In the genomic region with DNA sequence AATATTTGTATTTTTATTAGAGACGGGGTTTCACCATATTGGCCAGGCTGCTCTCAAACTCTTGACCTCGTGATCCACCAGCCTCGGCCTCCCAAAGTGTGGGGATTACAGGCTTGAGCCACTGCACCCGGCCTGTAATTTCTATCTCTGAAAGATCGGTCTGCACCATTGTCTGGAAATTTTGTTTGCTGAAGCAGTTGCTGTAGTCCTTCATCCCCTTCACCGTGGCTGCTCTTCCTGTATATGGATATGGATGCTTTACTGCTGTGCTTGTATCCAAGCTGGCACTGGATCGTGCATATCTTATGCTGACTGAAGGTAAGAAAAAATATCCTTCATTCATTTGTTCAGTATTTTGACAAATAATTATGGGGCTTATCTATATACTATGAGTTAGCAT, we compare ENCODE assay signal across 24 cellular contexts.
DNase-seq lines count a peak whose midpoint lies in the region; ATAC-seq and TF ChIP-seq lines count a peak whose summit lies in the region.
"Had no signal": no experiment of that assay in that cellular context is flagged by ENCODE, and none has a peak within 500 bp of the region (broad histone marks: within the 10 kb centered on the region; RNA-seq: fewer than 3 reads in every experiment).

No MANE protein-coding gene starts in this region.

- H3K27ac ChIP-seq in right atrium auricular region: no peak overlapping the region
- H3K27ac ChIP-seq: 22Rv1, A549, BLaER1 had no signal

- intact Hi-C loops in Right ventricle myocardium superior (cut with DNase I): no loop called here

- H3K27me3 ChIP-seq in right atrium auricular region (no peaks in the 10 kb centered on the region), MG63 (no peaks in the 10 kb centered on the region)
- H3K27me3 ChIP-seq: BLaER1 had no signal

- no peaks in the 10 kb centered on the region for H3K4me1 ChIP-seq in right atrium auricular region
- H3K4me1 ChIP-seq: A549, BLaER1 had no signal

- TF ChIP-seq CTCF in right atrium auricular region (IDR thresholded peaks at IDR 0.05): no peak

- ATAC-seq in Right ventricle myocardium superior (ENCODE audit: poor library complexity) (no peak), esophagus mucosa (no peak)
- ATAC-seq: A549, GM12878 had no signal

- H3K36me3 ChIP-seq in right atrium auricular region (no peaks in the 10 kb centered on the region), MG63 (no peaks in the 10 kb centered on the region)
- H3K36me3 ChIP-seq: BLaER1 had no signal

- no peak overlapping the region for H3K4me3 ChIP-seq in right atrium auricular region
- H3K4me3 ChIP-seq in MG63: no peak overlapping the region
- H3K4me3 ChIP-seq: A549, BLaER1, GM12878 had no signal

- peaks cover 0 to 10% of the 10 kb centered on the region in 2 donors for H3K9me3 ChIP-seq in right atrium auricular region
- no peaks in the 10 kb centered on the region for H3K9me3 ChIP-seq in MG63
- H3K9me3 ChIP-seq: A549, BLaER1 had no signal

- peak; percentile 24 for DNase-seq in Right ventricle myocardium superior
- no peak for DNase-seq in right atrium auricular region (ENCODE audit: low spot score)
- peak; percentile 3 for DNase-seq in NCI-H69 (lab: John Stamatoyannopoulos, UW)
- peak; percentile 48 for DNase-seq in SK-N-DZ (ENCODE audit: low spot score)
- DNase-seq in NK-92 (lab: John Stamatoyannopoulos, UW; ENCODE audit: unreplicated experiment): no peak
- no peak for DNase-seq in MG63
- DNase-seq: AML-193; C1 segment of cervical spinal cord; CD4-positive, alpha-beta memory T cell; CD4-positive, CD25-positive, alpha-beta regulatory T cell; CD8-positive, alpha-beta memory T cell; COR-L47; DMS 273 treated with DMSO at 0.1 percent for 48 hours; DMS153; DMS53; DMS79; DND-41; EL; GDM1 had no signal

Comparison
In these comparisons a context has a peak if more than half of its experiments do, and no peak if none do; other contexts are left out.
1. DNase-seq: peak in Right ventricle myocardium superior (single experiment), NCI-H69 (single experiment) and SK-N-DZ (single experiment); none in right atrium auricular region (single experiment), NK-92 (single experiment) and MG63 (single experiment).